ENCODE assay signal across 26 cellular contexts in genomic region chr11:33646629-33647028, GRCh38. TPM values are rescaled to one million over a fixed set of nuclear protein-coding genes. Genes with fewer than 3 reads are reported as not detected.
DNase-seq lines count a peak whose midpoint lies in the region; ATAC-seq and TF ChIP-seq lines count a peak whose summit lies in the region.
"Had no signal": no experiment of that assay in that cellular context is flagged by ENCODE, and none has a peak within 500 bp of the region (broad histone marks: within the 10 kb centered on the region; RNA-seq: fewer than 3 reads in every experiment).

No MANE protein-coding gene starts in this region.

- intact Hi-C loops in MCF 10A (cut with micrococcal nuclease) (no loop called here), breast epithelium (cut with DNase I; ENCODE audit: low total_unique reads) (no loop called here), left ventricle myocardium superior (cut with micrococcal nuclease) (no loop called here)

- H3K4me1 Mint-ChIP-seq in MCF 10A (ENCODE audit: insufficient read depth, unreplicated experiment), result peaks cover 9% of the 10 kb centered on the region
- H3K4me1 Mint-ChIP-seq: IgD-negative memory B cell had no signal

- DNase-seq in MCF 10A (ENCODE audit: unreplicated experiment) (peak; percentile 33), breast epithelium (ENCODE audit: low spot score in 2 of 2) (no peak), dermis blood vessel endothelial cell (peak; percentile 69), left ventricle myocardium superior (no peak)
- DNase-seq: ACHN, Calu3, DMS79 treated with DMSO at 0.1 percent for 48 hours, GOT3, HFFc6, NCI-H1092, NCI-H1417 treated with DMSO at 0.1 percent for 48 hours, NCI-H1694 treated with DMSO at 0.1 percent for 48 hours, NCI-H2081, NCI-H2227 treated with DMSO at 0.1 percent for 48 hours, NCI-H526 treated with DMSO at 0.1 percent for 48 hours, OCI-M1, Peyer's patch, SK-N-SH had no signal

- H3K27me3 Mint-ChIP-seq in MCF 10A (ENCODE audit: insufficient read depth, unreplicated experiment), result no peaks in the 10 kb centered on the region

- H3K27ac Mint-ChIP-seq in MCF 10A (ENCODE audit: low read depth, unreplicated experiment), result no peak overlapping the region
- H3K27ac Mint-ChIP-seq: HFFc6, IgD-negative memory B cell had no signal

- no peaks in the 10 kb centered on the region for H3K27me3 ChIP-seq in breast epithelium
- H3K27me3 ChIP-seq: Peyer's patch had no signal

- no peak overlapping the region for H3K4me3 Mint-ChIP-seq in MCF 10A (ENCODE audit: unreplicated experiment)
- H3K4me3 Mint-ChIP-seq: HFFc6, IgD-negative memory B cell had no signal

- H3K4me1 ChIP-seq in breast epithelium, result no peaks in the 10 kb centered on the region
- H3K4me1 ChIP-seq: HAP-1, Peyer's patch had no signal

- H3K36me3 Mint-ChIP-seq in MCF 10A (ENCODE audit: insufficient read depth, unreplicated experiment), result no peaks in the 10 kb centered on the region
- H3K36me3 Mint-ChIP-seq: IgD-negative memory B cell had no signal

- TF ChIP-seq CTCF in MCF 10A (IDR thresholded peaks at IDR 0.05; ENCODE audit: unreplicated experiment), result no peak
- TF ChIP-seq CTCF in breast epithelium (IDR thresholded peaks at IDR 0.05), result no peak

- no peak for TF ChIP-seq POLR2A in breast epithelium (IDR thresholded peaks at IDR 0.05)

- no peak overlapping the region for H3K27ac ChIP-seq in breast epithelium
- H3K27ac ChIP-seq: 22Rv1, KMS-11, Peyer's patch had no signal

- no peak overlapping the region for H3K4me3 ChIP-seq in breast epithelium
- H3K4me3 ChIP-seq: HAP-1, Peyer's patch had no signal

- POLR2A ChIA-PET in MCF 10A (lab: Yijun Ruan, JAX), result interaction anchor here (0.8 kb wide), 1 partner anchor 12 kb away, joined by 3 read pairs; no protein-coding TSS in a partner anchor

- ATAC-seq in left ventricle myocardium superior (peak; percentile 64), GM18873 (IDR thresholded peaks at IDR 0.05; ENCODE audit: low FRiP score, unreplicated experiment) (no peak), GM21723 (IDR thresholded peaks at IDR 0.05; ENCODE audit: unreplicated experiment) (no peak), GM21367 (IDR thresholded peaks at IDR 0.05; ENCODE audit: unreplicated experiment) (no peak)

- CTCF ChIA-PET in MCF 10A (lab: Yijun Ruan, JAX), result interaction anchor here (0.6 kb wide), 1 partner anchor 1103 kb away, joined by 4 read pairs; no protein-coding TSS in a partner anchor

- no peaks in the 10 kb centered on the region for H3K9me3 Mint-ChIP-seq in MCF 10A (ENCODE audit: unreplicated experiment)
- H3K9me3 Mint-ChIP-seq: HFFc6, IgD-negative memory B cell had no signal

- BruUV-seq in MCF 10A (replicated peaks; lab: Mats Ljungman, UMichigan), result no TSS peak

- H3K9me3 ChIP-seq in breast epithelium, result no peaks in the 10 kb centered on the region
- H3K9me3 ChIP-seq: HAP-1, Peyer's patch, SK-N-SH had no signal

- H3K36me3 ChIP-seq in breast epithelium, result no peaks in the 10 kb centered on the region
- H3K36me3 ChIP-seq: HAP-1, Peyer's patch had no signal

RNA-seq across cellular contexts. Expression of gene C11orf91, which starts 54.0 kb away (rescaled TPM):
- total RNA-seq in MCF 10A (2022), result 2.8 and 2.9 TPM in 2 replicates
- not detected for total RNA-seq in breast epithelium
- not detected in 2 replicates for total RNA-seq in dermis blood vessel endothelial cell
- not detected for total RNA-seq in left ventricle myocardium superior
- total RNA-seq: NCI-H460, Peyer's patch had no signal

Comparison
In these comparisons a context has a peak if more than half of its experiments do, and no peak if none do; other contexts are left out.
1. DNase-seq: peak in MCF 10A (single experiment) and dermis blood vessel endothelial cell (single experiment); none in breast epithelium (0 of 2) and left ventricle myocardium superior (single experiment).